Comparison of ENCODE assay signal across 11 cellular contexts in genomic region chr6:170480045-170480714, GRCh38.
A peak's percentile ranks its signal among the peaks of the same experiment; 100 is the strongest.
DNase-seq lines count a peak whose midpoint lies in the region; ATAC-seq, FAIRE-seq and TF ChIP-seq lines count a peak whose summit lies in the region.
"Had no signal": no experiment of that assay in that cellular context is flagged by ENCODE, and none has a peak within 500 bp of the region (broad histone marks: within the 10 kb centered on the region; RNA-seq: fewer than 3 reads in every experiment).

No MANE protein-coding gene starts in this region.

- peaks cover 2% of the 10 kb centered on the region for H3K27me3 Mint-ChIP-seq in neural progenitor cell (ENCODE audit: insufficient read depth, low read depth)

- no peak overlapping the region for H3K27ac ChIP-seq in PC-3 (ENCODE audit: low read length)
- no peak overlapping the region for H3K27ac ChIP-seq in neural progenitor cell
- H3K27ac ChIP-seq in suprapubic skin, result no peak overlapping the region
- H3K27ac ChIP-seq: thoracic aorta had no signal

- 28% methylated on average over 5 of the region's 6 CpGs for WGBS in suprapubic skin

- no peaks in the 10 kb centered on the region for H3K79me2 ChIP-seq in PC-3 (ENCODE audit: low read length)
- H3K79me2 ChIP-seq in neural progenitor cell (ENCODE audit: low read depth), result no peaks in the 10 kb centered on the region

- no peak; the same call in 1 of the 2 replicates for ATAC-seq in PC-3
- no peak for ATAC-seq in GM19035 (IDR thresholded peaks at IDR 0.05; ENCODE audit: unreplicated experiment)
- no peak for ATAC-seq in GM21390 (IDR thresholded peaks at IDR 0.05; ENCODE audit: unreplicated experiment)

- H3K9me3 Mint-ChIP-seq in neural progenitor cell, result peaks cover 20% of the 10 kb centered on the region

- H3K9me3 ChIP-seq in PC-3 (ENCODE audit: low read length) (no peaks in the 10 kb centered on the region), neural progenitor cell (ENCODE audit: low read depth) (peaks cover 6% of the 10 kb centered on the region), suprapubic skin (no peaks in the 10 kb centered on the region)
- H3K9me3 ChIP-seq: thoracic aorta had no signal

- peak; percentile 17 for DNase-seq in COLO668 (lab: John Stamatoyannopoulos, UW; ENCODE audit: unreplicated experiment)
- DNase-seq in PC-3, result no peak
- peak; percentile 37 for DNase-seq in fibroblast of pulmonary artery (ENCODE audit: low read depth)
- peak; percentile 48 for DNase-seq in neural progenitor cell (ENCODE audit: low spot score)
- no peak for DNase-seq in GM19239 (ENCODE audit: insufficient read length, low spot score)
- DNase-seq in suprapubic skin (ENCODE audit: low spot score in 2 of 2), result no peak

- H3K4me3 ChIP-seq in PC-3 (ENCODE audit: low read length) (no peak overlapping the region), fibroblast of pulmonary artery (replicated peaks; ENCODE audit: low read depth, low read length) (no peak overlapping the region), neural progenitor cell (no peak overlapping the region), suprapubic skin (no peak overlapping the region)
- H3K4me3 ChIP-seq: lung, thoracic aorta had no signal

- no peak for FAIRE-seq in GM19239 (lab: Jason Lieb, UNC)
- FAIRE-seq: D721Med had no signal

- H3K36me3 Mint-ChIP-seq in neural progenitor cell, result peaks cover 6% of the 10 kb centered on the region

- BruUV-seq in PC-3 (replicated peaks; lab: Mats Ljungman, UMichigan), result no TSS peak

- H3K27me3 ChIP-seq in PC-3 (ENCODE audit: low read length) (peaks cover 17% of the 10 kb centered on the region), neural progenitor cell (no peaks in the 10 kb centered on the region), suprapubic skin (no peaks in the 10 kb centered on the region)

- no peak overlapping the region for H3K9ac ChIP-seq in PC-3 (ENCODE audit: low read length)
- no peak overlapping the region for H3K9ac ChIP-seq in neural progenitor cell

- H4K20me1 ChIP-seq in PC-3 (ENCODE audit: low read length) (no peaks in the 10 kb centered on the region), neural progenitor cell (ENCODE audit: low read depth) (no peaks in the 10 kb centered on the region)

- CTCF ChIA-PET in PC-3 (lab: Charles Lee), result no interaction called here

- TF ChIP-seq CTCF in PC-3 (conservative IDR thresholded peaks at IDR 0.05; ENCODE audit: low read depth, low read length), result peak; percentile 23; the same call in 1 of the 2 replicates
- TF ChIP-seq CTCF in fibroblast of pulmonary artery (IDR thresholded peaks at IDR 0.05; ENCODE audit: low read length, missing control alignments), result peak; percentile 38
- TF ChIP-seq CTCF in neural progenitor cell (IDR thresholded peaks at IDR 0.05), result peak; percentile 40
- no peak for TF ChIP-seq CTCF in suprapubic skin (IDR thresholded peaks at IDR 0.05)

- H3K27ac Mint-ChIP-seq in neural progenitor cell, result no peak overlapping the region

- H3K4me2 ChIP-seq in PC-3 (ENCODE audit: low read length), result no peak overlapping the region
- no peak overlapping the region for H3K4me2 ChIP-seq in neural progenitor cell

- H2AFZ ChIP-seq in PC-3 (ENCODE audit: low read length) (no peak overlapping the region), neural progenitor cell (replicated peaks) (no peak overlapping the region)

- H3K36me3 ChIP-seq in PC-3 (ENCODE audit: low read depth, low read length) (no peaks in the 10 kb centered on the region), neural progenitor cell (no peaks in the 10 kb centered on the region), suprapubic skin (no peaks in the 10 kb centered on the region)
- H3K36me3 ChIP-seq: thoracic aorta had no signal

- intact Hi-C loops in PC-3 (cut with micrococcal nuclease), result no loop called here

- TF ChIP-seq POLR2A in suprapubic skin (IDR thresholded peaks at IDR 0.05), result no peak

- peaks cover 15% of the 10 kb centered on the region for H3K4me1 Mint-ChIP-seq in neural progenitor cell

- TF ChIP-seq EP300 in suprapubic skin (IDR thresholded peaks at IDR 0.05), result no peak

- H3K4me1 ChIP-seq in PC-3 (ENCODE audit: insufficient read depth, low read length) (no peaks in the 10 kb centered on the region), neural progenitor cell (peaks cover 14% of the 10 kb centered on the region), suprapubic skin (no peaks in the 10 kb centered on the region)

- no peaks in the 10 kb centered on the region for H3F3A ChIP-seq in PC-3 (ENCODE audit: low read length, unreplicated experiment)
- no peaks in the 10 kb centered on the region for H3F3A ChIP-seq in neural progenitor cell (ENCODE audit: low read depth)

- no peak overlapping the region for H3K4me3 Mint-ChIP-seq in neural progenitor cell

- H3K9me2 ChIP-seq in PC-3 (replicated peaks; ENCODE audit: low read length), result no peaks in the 10 kb centered on the region

- POLR2A ChIA-PET in PC-3 (lab: Charles Lee; ENCODE audit: unreplicated experiment), result no interaction called here

Comparison
In these comparisons a context has a peak if more than half of its experiments do, and no peak if none do; other contexts are left out.
1. DNase-seq: peak in COLO668 (single experiment), fibroblast of pulmonary artery (single experiment) and neural progenitor cell (single experiment); none in PC-3 (single experiment), GM19239 (single experiment) and suprapubic skin (0 of 2).
2. CTCF ChIP-seq: peak in PC-3 (single experiment), fibroblast of pulmonary artery (single experiment) and neural progenitor cell (single experiment); none in suprapubic skin (0 of 2).